Comparison of ENCODE assay signal across 8 cellular contexts in the genomic region with DNA sequence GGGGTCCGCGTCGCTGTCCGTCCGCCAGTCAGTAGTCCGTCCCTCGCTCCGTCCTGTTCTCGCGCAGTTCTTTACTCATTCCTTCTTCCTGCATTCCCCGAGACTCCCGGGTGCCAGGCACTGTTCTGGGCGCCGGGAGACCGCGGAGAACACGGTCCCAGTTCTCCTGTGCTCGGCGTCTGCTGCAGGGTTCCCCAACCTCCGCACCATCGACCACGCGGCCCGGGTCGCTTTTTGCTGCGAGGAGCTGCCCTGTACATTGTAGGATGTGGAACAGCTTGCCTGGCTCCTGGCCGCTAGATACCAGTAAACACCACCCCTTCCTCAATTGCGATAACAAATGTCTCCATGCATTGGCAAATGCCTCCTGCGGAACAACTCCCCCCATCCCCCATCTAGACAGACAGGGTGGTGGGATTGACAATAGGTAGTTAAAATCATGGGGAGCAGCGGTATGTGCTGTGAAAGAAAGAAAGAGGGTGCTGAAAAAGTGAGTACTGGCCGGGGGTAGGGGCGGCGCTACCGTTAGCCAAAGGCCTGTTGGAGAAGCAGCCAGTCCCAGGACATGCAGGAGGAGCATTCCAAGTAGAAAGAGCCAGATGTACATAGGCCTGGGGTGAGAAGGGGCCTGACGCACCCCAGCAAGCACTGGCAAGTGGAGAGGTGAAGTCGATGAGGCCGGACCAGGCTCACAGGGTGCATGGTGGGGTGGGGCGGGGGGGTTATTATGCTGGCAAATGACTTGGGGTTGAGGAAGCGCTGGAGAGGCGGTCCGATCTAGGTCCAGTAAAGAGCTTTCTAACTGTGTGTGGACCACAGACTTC. TPM values are rescaled to one million over a fixed set of nuclear protein-coding genes. Genes with fewer than 3 reads are reported as not detected.
DNase-seq lines count a peak whose midpoint lies in the region; ATAC-seq and TF ChIP-seq lines count a peak whose summit lies in the region.

No MANE protein-coding gene starts in this region.

- ATAC-seq in aorta (ENCODE audit: low FRiP score) = no peak
- ATAC-seq in GM21528 (IDR thresholded peaks at IDR 0.05; ENCODE audit: low FRiP score, unreplicated experiment) = no peak

- H3K4me3 ChIP-seq in colonic mucosa = peak overlapping the region; percentile 69
- H3K4me3 ChIP-seq in mononuclear cell (ENCODE audit: low read length) = peak overlapping the region; percentile 69
- peak overlapping the region; percentile 50 to 56 for H3K4me3 ChIP-seq in aorta (ENCODE audit: low read length in 2 of 2)

- H3K9me3 ChIP-seq in colonic mucosa (no peaks in the 10 kb centered on the region), mononuclear cell (ENCODE audit: low read depth, low read length) (no peaks in the 10 kb centered on the region), aorta (ENCODE audit: control insufficient read depth, low read length) (no peaks in the 10 kb centered on the region)

- H3K36me3 ChIP-seq in colonic mucosa (no peaks in the 10 kb centered on the region), aorta (ENCODE audit: control insufficient read depth in 1 of 2, insufficient read depth in 2 of 2, low read length in 1 of 2) (no peaks in the 10 kb centered on the region)

- peaks cover 58% of the 10 kb centered on the region for H3K4me1 ChIP-seq in colonic mucosa
- H3K4me1 ChIP-seq in mononuclear cell (ENCODE audit: insufficient read depth, low read length) = peaks cover 48% of the 10 kb centered on the region
- no peaks in the 10 kb centered on the region for H3K4me1 ChIP-seq in aorta (ENCODE audit: control insufficient read depth in 1 of 2, insufficient read depth in 2 of 2, low read length in 2 of 2)

- DNase-seq in NCI-H82 (lab: John Stamatoyannopoulos, UW) (peak; percentile 35), NCI-H82 treated with DMSO at 0.1 percent for 48 hours (lab: John Stamatoyannopoulos, UW; ENCODE audit: unreplicated experiment) (no peak), RKO (ENCODE audit: low spot score) (peak; percentile 84), colonic mucosa (peak; percentile 39), aorta (peak; percentile 58 to 78), GM19238 (ENCODE audit: insufficient read length, low spot score) (no peak)

- H3K27me3 ChIP-seq in colonic mucosa = no peaks in the 10 kb centered on the region
- no peaks in the 10 kb centered on the region for H3K27me3 ChIP-seq in mononuclear cell (ENCODE audit: insufficient read depth, low read length)
- no peaks in the 10 kb centered on the region for H3K27me3 ChIP-seq in aorta (ENCODE audit: control insufficient read depth in 1 of 2, insufficient read depth in 2 of 2, low read length in 1 of 2)

- H3K9ac ChIP-seq in colonic mucosa (ENCODE audit: low read depth in 2 of 2, low read length in 2 of 2) = peak overlapping the region; percentile 74 to 84

- H3K27ac ChIP-seq in colonic mucosa (peak overlapping the region; percentile 47), aorta (ENCODE audit: low read depth in 1 of 2, low read length in 2 of 2) (peak overlapping the region in 1 of 2 donors; percentile 33)

- TF ChIP-seq CTCF in colonic mucosa (IDR thresholded peaks at IDR 0.05) = no peak

- WGBS in aorta, 2 donors = 4 to 5% methylated on average over 40 to 41 of the region's 41 CpGs

- intact Hi-C loops in colonic mucosa (cut with DNase I) (no loop called here), aorta (cut with DNase I) (loop anchor here in 1 of 2 donors (10.0 kb wide), 1 partner anchor 99 kb away; the partner anchor contains the start of gene ECI1)

RNA-seq across cellular contexts. Expression of gene TRAF7, which starts 0.7 kb away (rescaled TPM):
- total RNA-seq in colonic mucosa (100 to 1,000 TPM; 102 to 131 TPM), mononuclear cell (17.9 TPM), aorta (10 to 100 TPM; 47.7 to 54.4 TPM)
- 10 to 100 TPM; 24.4 to 38.0 TPM for polyA plus RNA-seq in aorta

RNA-seq across cellular contexts. Expression of gene RAB26, which starts 7.8 kb away (rescaled TPM):
- 10 to 100 TPM; 18.2 to 24.5 TPM for total RNA-seq in colonic mucosa
- total RNA-seq in mononuclear cell = not detected
- under 1 TPM in 1 of 2 donors, not detected in 1; 0.51 TPM for total RNA-seq in aorta
- polyA plus RNA-seq in aorta = 1 to 10 TPM; 2.5 to 4.8 TPM

RNA-seq across cellular contexts. Expression of gene PKD1, which starts 20.5 kb away (rescaled TPM):
- total RNA-seq in colonic mucosa = 10 to 100 TPM; 48.2 to 83.5 TPM
- 49.6 TPM for total RNA-seq in mononuclear cell
- 100 to 1,000 TPM; 325 to 337 TPM for total RNA-seq in aorta
- polyA plus RNA-seq in aorta = 100 to 1,000 TPM in 1 of 2 donors, 10 to 100 TPM in 1; 42.8 to 270 TPM

RNA-seq across cellular contexts. Expression of gene CASKIN1, which starts 40.2 kb away (rescaled TPM):
- total RNA-seq in colonic mucosa = under 1 TPM; 0.07 to 0.27 TPM
- not detected for total RNA-seq in mononuclear cell
- total RNA-seq in aorta = under 1 TPM in 1 of 2 donors, not detected in 1; 0.15 TPM
- polyA plus RNA-seq in aorta = under 1 TPM; 0.13 to 0.28 TPM

RNA-seq across cellular contexts. Expression of gene MLST8, which starts 49.0 kb away (rescaled TPM):
- total RNA-seq in colonic mucosa = 10 to 100 TPM; 26.5 to 53.5 TPM
- total RNA-seq in mononuclear cell = 11.0 TPM
- total RNA-seq in aorta = 10 to 100 TPM; 14.1 to 19.9 TPM
- polyA plus RNA-seq in aorta = 10 to 100 TPM; 23.7 to 50.7 TPM

Comparison
In these comparisons a context has a peak if more than half of its experiments do, and no peak if none do; other contexts are left out.
1. DNase-seq: peak in NCI-H82 (single experiment), RKO (single experiment), colonic mucosa (single experiment) and aorta (2 of 2); none in NCI-H82 treated with DMSO at 0.1 percent for 48 hours (single experiment) and GM19238 (single experiment).
2. RNA of gene RAB26, which starts 7.8 kb away (total RNA-seq): 18.2 to 24.5 TPM in colonic mucosa; 0.51 TPM in aorta and not detected in mononuclear cell (single experiment); every median in the first group is over 10 times any median in the second.
3. Peak in every context shown above with its lines, with median percentiles within 50 percentile points of each other: H3K4me3 ChIP-seq.